ENCODE assay signal across 8 cellular contexts in genomic region chr12:4909734-4910501, GRCh38. TPM values are rescaled to one million over a fixed set of nuclear protein-coding genes. Genes with fewer than 3 reads are reported as not detected.
DNase-seq lines count a peak whose midpoint lies in the region; ATAC-seq and TF ChIP-seq lines count a peak whose summit lies in the region.

Gene KCNA1 (plus strand): TSS chr12:4909905. CDS start chr12:4911379, 1,474 bp downstream.

- TF ChIP-seq CTCF in AG04450 (IDR thresholded peaks at IDR 0.05; ENCODE audit: low read depth, low read length) (no peak), GM23338 (conservative IDR thresholded peaks at IDR 0.05; ENCODE audit: low read depth in 2 of 2) (no peak), smooth muscle cell (IDR thresholded peaks at IDR 0.05; ENCODE audit: borderline replicate concordance, insufficient read depth, poor library complexity, severe bottlenecking) (no peak), adrenal gland (IDR thresholded peaks at IDR 0.05) (no peak)

- H3K36me3 ChIP-seq in GM23338 (ENCODE audit: insufficient read depth), result no peaks in the 10 kb centered on the region
- no peaks in the 10 kb centered on the region for H3K36me3 ChIP-seq in smooth muscle cell (ENCODE audit: low read depth)
- no peaks in the 10 kb centered on the region for H3K36me3 ChIP-seq in adrenal gland (replicated peaks in 1 of 2)

- H3K4me3 Mint-ChIP-seq in GM23338, result peak within 1 kb of the TSS; percentile 82
- H3K4me3 Mint-ChIP-seq in activated naive CD8-positive, alpha-beta T cell treated with anti-CD3 and anti-CD28 coated beads, Interleukin-2, amount 50 U/mL, for 24 hours, result peak within 1 kb of the TSS; percentile 82

- H3K9me3 ChIP-seq in AG04450 (ENCODE audit: control insufficient read depth, insufficient read depth, low read length), result peaks cover 14% of the 10 kb centered on the region
- H3K9me3 ChIP-seq in iPS-18c (ENCODE audit: control insufficient read depth, insufficient read depth, low read length), result peaks cover 8% of the 10 kb centered on the region
- H3K9me3 ChIP-seq in smooth muscle cell (replicated peaks; ENCODE audit: low read depth), result no peaks in the 10 kb centered on the region
- no peaks in the 10 kb centered on the region for H3K9me3 ChIP-seq in adrenal gland (replicated peaks in 1 of 3)

- H3K4me2 ChIP-seq in GM23338 (peak within 1 kb of the TSS; percentile 97), smooth muscle cell (peak within 1 kb of the TSS; percentile 85)

- H3K36me3 Mint-ChIP-seq in GM23338 (ENCODE audit: low read depth), result peaks cover 8% of the 10 kb centered on the region
- no peaks in the 10 kb centered on the region for H3K36me3 Mint-ChIP-seq in activated naive CD8-positive, alpha-beta T cell treated with anti-CD3 and anti-CD28 coated beads, Interleukin-2, amount 50 U/mL, for 24 hours (ENCODE audit: low read depth)

- H4K20me1 ChIP-seq in GM23338 (replicated peaks; ENCODE audit: insufficient read depth) (no peaks in the 10 kb centered on the region), smooth muscle cell (ENCODE audit: low read depth) (no peaks in the 10 kb centered on the region)

- H2AFZ ChIP-seq in GM23338, result peak within 1 kb of the TSS; percentile 94
- peak within 1 kb of the TSS; percentile 58 for H2AFZ ChIP-seq in smooth muscle cell (ENCODE audit: low read depth)

- peaks cover 10% of the 10 kb centered on the region for H3K9me3 Mint-ChIP-seq in GM23338
- H3K9me3 Mint-ChIP-seq in activated naive CD8-positive, alpha-beta T cell treated with anti-CD3 and anti-CD28 coated beads, Interleukin-2, amount 50 U/mL, for 24 hours, result peaks cover 4% of the 10 kb centered on the region

- H3K79me2 ChIP-seq in GM23338 (replicated peaks; ENCODE audit: insufficient read depth) (no peaks in the 10 kb centered on the region), smooth muscle cell (ENCODE audit: low read depth) (no peaks in the 10 kb centered on the region)

- H3K9ac ChIP-seq in smooth muscle cell (ENCODE audit: low read depth), result no peak within 1 kb of the TSS

- H3K4me1 ChIP-seq in GM23338 (ENCODE audit: insufficient read depth) (no peaks in the 10 kb centered on the region; the same call in 1 of the 2 replicates), smooth muscle cell (ENCODE audit: low read depth) (peaks cover 15% of the 10 kb centered on the region), adrenal gland (replicated peaks in 1 of 2) (peaks cover 6 to 12% of the 10 kb centered on the region in 2 donors)

- H3K27ac Mint-ChIP-seq in GM23338, result no peak within 1 kb of the TSS
- no peak within 1 kb of the TSS for H3K27ac Mint-ChIP-seq in activated naive CD8-positive, alpha-beta T cell treated with anti-CD3 and anti-CD28 coated beads, Interleukin-2, amount 50 U/mL, for 24 hours

- H3K9me2 ChIP-seq in GM23338 (ENCODE audit: insufficient read depth), result 0 out of 2 replicates have a peak, but pooled peaks cover 3% of the 10 kb centered on the region

- POLR2A ChIA-PET in AG04450 (lab: Yijun Ruan, JAX), result no interaction called here

- H3F3A ChIP-seq in GM23338 (replicated peaks; ENCODE audit: low read depth) (0 out of 2 replicates have a peak, but pooled peaks cover 5% of the 10 kb centered on the region), smooth muscle cell (ENCODE audit: low read depth) (no peaks in the 10 kb centered on the region)

- intact Hi-C loops in adrenal gland (cut with DNase I), result no loop called here

- H3K4me3 ChIP-seq in AG04450 (ENCODE audit: low read depth, low read length) (peak within 1 kb of the TSS; percentile 15), GM23338 (peak within 1 kb of the TSS; percentile 76), iPS-18c (ENCODE audit: insufficient read depth, low read depth, low read length) (peak within 1 kb of the TSS; percentile 57), smooth muscle cell (peak within 1 kb of the TSS; percentile 41), adrenal gland (peak within 1 kb of the TSS in 2 of 4 donors; percentile 11 to 54)

- peaks cover 9% of the 10 kb centered on the region for H3K4me1 Mint-ChIP-seq in GM23338
- H3K4me1 Mint-ChIP-seq in activated naive CD8-positive, alpha-beta T cell treated with anti-CD3 and anti-CD28 coated beads, Interleukin-2, amount 50 U/mL, for 24 hours, result peaks cover 17% of the 10 kb centered on the region

- peak; percentile 38 for ATAC-seq in GM23338
- ATAC-seq in activated naive CD8-positive, alpha-beta T cell treated with anti-CD3 and anti-CD28 coated beads, Interleukin-2, amount 50 U/mL, for 24 hours, result no peak
- no peak for ATAC-seq in GM19467 (IDR thresholded peaks at IDR 0.05; ENCODE audit: unreplicated experiment)

- peaks cover 44% of the 10 kb centered on the region for H3K27me3 Mint-ChIP-seq in GM23338 (ENCODE audit: insufficient read depth, low read depth, poor library complexity)
- H3K27me3 Mint-ChIP-seq in activated naive CD8-positive, alpha-beta T cell treated with anti-CD3 and anti-CD28 coated beads, Interleukin-2, amount 50 U/mL, for 24 hours, result peaks cover 52% of the 10 kb centered on the region

- H3K27ac ChIP-seq in AG04450 (ENCODE audit: low read depth, low read length) (no peak within 1 kb of the TSS), GM23338 (ENCODE audit: low read depth) (no peak within 1 kb of the TSS), smooth muscle cell (ENCODE audit: low read depth) (no peak within 1 kb of the TSS), adrenal gland (no peak within 1 kb of the TSS)

- WGBS in smooth muscle cell (ENCODE audit: low lambda C conversion rate), result 2% methylated on average over 67 of the region's 67 CpGs
- WGBS in adrenal gland, 4 donors, result 1 to 3% (median 1%) methylated on average over 36 to 67 of the region's 67 CpGs

- peaks cover 54% of the 10 kb centered on the region for H3K27me3 ChIP-seq in AG04450 (ENCODE audit: control insufficient read depth, insufficient read depth, low read length)
- H3K27me3 ChIP-seq in GM23338 (ENCODE audit: insufficient read depth), result peaks cover 75% of the 10 kb centered on the region
- H3K27me3 ChIP-seq in smooth muscle cell (ENCODE audit: low read depth), result peaks cover 100% of the 10 kb centered on the region
- H3K27me3 ChIP-seq in adrenal gland, result peaks cover 45% of the 10 kb centered on the region

- CTCF ChIA-PET in AG04450 (lab: Charles Lee), result interaction anchor here (0.6 kb wide), 1 partner anchor 54 kb away, joined by 3 read pairs; no protein-coding TSS in a partner anchor

- TF ChIP-seq POLR2A in adrenal gland (IDR thresholded peaks at IDR 0.05), result no peak

- DNase-seq in AG04450 (ENCODE audit: low read depth, low spot score) (no peak), GM23338 (ENCODE audit: low spot score) (peak; percentile 72), smooth muscle cell (lab: John Stamatoyannopoulos, UW; ENCODE audit: unreplicated experiment) (no peak), adrenal gland (no peak), amniotic stem cell (lab: John Stamatoyannopoulos, UW) (no peak)
- peak; percentile 23 for DNase-seq in activated naive CD8-positive, alpha-beta T cell treated with anti-CD3 and anti-CD28 coated beads, Interleukin-2, amount 50 U/mL, for 24 hours

TF ChIP-seq in GM23338, 12 proteins besides CTCF, POLR2A, EP300 and RAD21:
- TF ChIP-seq EZH2phosphoT487 (IDR thresholded peaks at IDR 0.05; ENCODE audit: unreplicated experiment) (peak; percentile 89), EZH2 (IDR thresholded peaks at IDR 0.05; ENCODE audit: low read depth, unreplicated experiment) (peak; percentile 89), STAT1 (IDR thresholded peaks at IDR 0.05; ENCODE audit: unreplicated experiment) (no peak)
- TF ChIP-seq, protein P1, sequence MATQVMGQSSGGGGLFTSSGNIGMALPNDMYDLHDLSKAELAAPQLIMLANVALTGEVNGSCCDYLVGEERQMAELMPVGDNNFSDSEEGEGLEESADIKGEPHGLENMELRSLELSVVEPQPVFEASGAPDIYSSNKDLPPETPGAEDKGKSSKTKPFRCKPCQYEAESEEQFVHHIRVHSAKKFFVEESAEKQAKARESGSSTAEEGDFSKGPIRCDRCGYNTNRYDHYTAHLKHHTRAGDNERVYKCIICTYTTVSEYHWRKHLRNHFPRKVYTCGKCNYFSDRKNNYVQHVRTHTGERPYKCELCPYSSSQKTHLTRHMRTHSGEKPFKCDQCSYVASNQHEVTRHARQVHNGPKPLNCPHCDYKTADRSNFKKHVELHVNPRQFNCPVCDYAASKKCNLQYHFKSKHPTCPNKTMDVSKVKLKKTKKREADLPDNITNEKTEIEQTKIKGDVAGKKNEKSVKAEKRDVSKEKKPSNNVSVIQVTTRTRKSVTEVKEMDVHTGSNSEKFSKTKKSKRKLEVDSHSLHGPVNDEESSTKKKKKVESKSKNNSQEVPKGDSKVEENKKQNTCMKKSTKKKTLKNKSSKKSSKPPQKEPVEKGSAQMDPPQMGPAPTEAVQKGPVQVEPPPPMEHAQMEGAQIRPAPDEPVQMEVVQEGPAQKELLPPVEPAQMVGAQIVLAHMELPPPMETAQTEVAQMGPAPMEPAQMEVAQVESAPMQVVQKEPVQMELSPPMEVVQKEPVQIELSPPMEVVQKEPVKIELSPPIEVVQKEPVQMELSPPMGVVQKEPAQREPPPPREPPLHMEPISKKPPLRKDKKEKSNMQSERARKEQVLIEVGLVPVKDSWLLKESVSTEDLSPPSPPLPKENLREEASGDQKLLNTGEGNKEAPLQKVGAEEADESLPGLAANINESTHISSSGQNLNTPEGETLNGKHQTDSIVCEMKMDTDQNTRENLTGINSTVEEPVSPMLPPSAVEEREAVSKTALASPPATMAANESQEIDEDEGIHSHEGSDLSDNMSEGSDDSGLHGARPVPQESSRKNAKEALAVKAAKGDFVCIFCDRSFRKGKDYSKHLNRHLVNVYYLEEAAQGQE (IDR thresholded peaks at IDR 0.05; ENCODE audit: unreplicated experiment), result no peak

RNA-seq across cellular contexts. Expression of gene KCNA1, which starts in this region (rescaled TPM):
- polyA plus RNA-seq in AG04450 (2011; rRNA removed) (not detected in 2 replicates), GM23338 (2016; fragmentation: Nextera tagmentation; extraction: Ambion mirVana) (0.10 and 0.38 TPM in 2 replicates), smooth muscle cell (not detected in 2 replicates), adrenal gland (not detected)
- polyA minus RNA-seq in AG04450 (2011; rRNA and poly(A)+ RNA removed), result 0.09 TPM in 1 of 2 replicates, not detected in the other
- 1.2 and 1.9 TPM in 2 replicates for total RNA-seq in GM23338 (2014; rRNA removed; shearing (Covaris generic))
- total RNA-seq in smooth muscle cell (not detected in 2 replicates), adrenal gland (not detected)

Comparison
In these comparisons a context has a peak if more than half of its experiments do, and no peak if none do; other contexts are left out.
1. DNase-seq: peak in GM23338 (single experiment) and activated naive CD8-positive, alpha-beta T cell treated with anti-CD3 and anti-CD28 coated beads, Interleukin-2, amount 50 U/mL, for 24 hours (single experiment); none in AG04450 (single experiment), smooth muscle cell (single experiment), adrenal gland (0 of 7) and amniotic stem cell (single experiment).